ENCODE assay signal across 8 cellular contexts in genomic region chr7:7567898-7568531, GRCh38. TPM values are rescaled to one million over a fixed set of nuclear protein-coding genes. Genes with fewer than 3 reads are reported as not detected.
DNase-seq lines count a peak whose midpoint lies in the region; ATAC-seq and TF ChIP-seq lines count a peak whose summit lies in the region.

No MANE protein-coding gene starts in this region.

- H3K4me3 Mint-ChIP-seq in CD4-positive, CD25-positive, alpha-beta regulatory T cell, result peak overlapping the region; percentile 77 to 97 (median 86)
- peak overlapping the region; percentile 90 for H3K4me3 Mint-ChIP-seq in nephron progenitor cell

- peaks cover 39% of the 10 kb centered on the region for H3K4me1 ChIP-seq in CD4-positive, CD25-positive, alpha-beta regulatory T cell (ENCODE audit: control insufficient read depth, insufficient read depth, low read length, poor library complexity, severe bottlenecking)

- H3K36me3 ChIP-seq in CD4-positive, CD25-positive, alpha-beta regulatory T cell (ENCODE audit: control insufficient read depth, insufficient read depth, low read length), result peaks cover 4% of the 10 kb centered on the region

- H3K36me3 Mint-ChIP-seq in CD4-positive, CD25-positive, alpha-beta regulatory T cell, result peaks cover 7% of the 10 kb centered on the region
- peaks cover 44% of the 10 kb centered on the region for H3K36me3 Mint-ChIP-seq in nephron progenitor cell (ENCODE audit: low read depth)

- H3K27ac Mint-ChIP-seq in CD4-positive, CD25-positive, alpha-beta regulatory T cell, result peak overlapping the region; percentile 94 to 98 (median 94)
- no peak overlapping the region for H3K27ac Mint-ChIP-seq in nephron progenitor cell

- no peaks in the 10 kb centered on the region for H3K27me3 ChIP-seq in CD4-positive, CD25-positive, alpha-beta regulatory T cell (ENCODE audit: control insufficient read depth, insufficient read depth, low read length)

- H3K9me3 Mint-ChIP-seq in CD4-positive, CD25-positive, alpha-beta regulatory T cell, result peaks cover 0 to 1% (median 0%) of the 10 kb centered on the region in 7 donors
- H3K9me3 Mint-ChIP-seq in nephron progenitor cell, result peaks cover 29% of the 10 kb centered on the region

- ATAC-seq in CD4-positive, CD25-positive, alpha-beta regulatory T cell (ENCODE audit: low read depth in 2 of 2), result no peak

- no peaks in the 10 kb centered on the region for H3K9me3 ChIP-seq in CD4-positive, CD25-positive, alpha-beta regulatory T cell (ENCODE audit: control insufficient read depth in 2 of 2, low read length in 2 of 2)

- H3K4me1 Mint-ChIP-seq in CD4-positive, CD25-positive, alpha-beta regulatory T cell, result peaks cover 20 to 46% (median 39%) of the 10 kb centered on the region in 4 donors
- peaks cover 25% of the 10 kb centered on the region for H3K4me1 Mint-ChIP-seq in nephron progenitor cell

- peak overlapping the region; percentile 91 for H3K27ac ChIP-seq in CD4-positive, CD25-positive, alpha-beta regulatory T cell (ENCODE audit: insufficient read depth, low read length, poor library complexity, severe bottlenecking)

- H3K4me3 ChIP-seq in CD4-positive, CD25-positive, alpha-beta regulatory T cell (ENCODE audit: low read depth, low read length), result peak overlapping the region; percentile 95
- H3K4me3 ChIP-seq in LNCaP clone FGC (ENCODE audit: low read depth, low read length) (peak overlapping the region; percentile 84), choroid plexus epithelial cell (ENCODE audit: low read depth, low read length) (peak overlapping the region; percentile 74)

- DNase-seq in CD4-positive, CD25-positive, alpha-beta regulatory T cell, result peak in 1 of 3 donors; percentile 14
- DNase-seq in LNCaP clone FGC (ENCODE audit: low read depth) (no peak), choroid plexus epithelial cell (ENCODE audit: low read depth) (no peak), nephron progenitor cell (no peak), cerebellar cortex (ENCODE audit: low spot score) (no peak), cortex of kidney (lab: John Stamatoyannopoulos, UW) (no peak), AG20443 (ENCODE audit: low spot score) (no peak), NCI-H2107 (lab: John Stamatoyannopoulos, UW) (no peak)

- TF ChIP-seq CTCF in LNCaP clone FGC (IDR thresholded peaks at IDR 0.05; ENCODE audit: control insufficient read depth, extremely low read depth, insufficient read depth) (no peak), choroid plexus epithelial cell (conservative IDR thresholded peaks at IDR 0.05; ENCODE audit: low read depth, low read length) (no peak), nephron progenitor cell (IDR thresholded peaks at IDR 0.05) (no peak)

- no peaks in the 10 kb centered on the region for H3K27me3 Mint-ChIP-seq in CD4-positive, CD25-positive, alpha-beta regulatory T cell
- H3K27me3 Mint-ChIP-seq in nephron progenitor cell (ENCODE audit: low read depth, poor library complexity), result peaks cover 9% of the 10 kb centered on the region

RNA-seq across cellular contexts. Expression of gene MIOS, which starts 1.3 kb away (rescaled TPM):
- 40.0 TPM for total RNA-seq in CD4-positive, CD25-positive, alpha-beta regulatory T cell
- polyA plus RNA-seq in CD4-positive, CD25-positive, alpha-beta regulatory T cell, result 10 to 100 TPM; 17.9 to 23.9 (median 20.8) TPM

RNA-seq across cellular contexts. Expression of gene COL28A1, which starts 32.3 kb away (rescaled TPM):
- 0.35 TPM for total RNA-seq in CD4-positive, CD25-positive, alpha-beta regulatory T cell
- polyA plus RNA-seq in CD4-positive, CD25-positive, alpha-beta regulatory T cell, result not detected
